ENCODE assay signal across 9 cellular contexts in genomic region chr6:139841794-139842215, GRCh38.
A peak's percentile ranks its signal among the peaks of the same experiment; 100 is the strongest.
DNase-seq lines count a peak whose midpoint lies in the region; ATAC-seq and TF ChIP-seq lines count a peak whose summit lies in the region.
"Had no signal": no experiment of that assay in that cellular context is flagged by ENCODE, and none has a peak within 500 bp of the region (broad histone marks: within the 10 kb centered on the region; RNA-seq: fewer than 3 reads in every experiment).

No MANE protein-coding gene starts in this region.

- no peak overlapping the region; the same call in 1 of the 2 replicates for H2AFZ ChIP-seq in MM.1S (ENCODE audit: low read length)

- H3K9me2 ChIP-seq in MM.1S (replicated peaks; ENCODE audit: insufficient read depth, low read length): no peaks in the 10 kb centered on the region

- H3K79me2 ChIP-seq in MM.1S (ENCODE audit: low read length): no peaks in the 10 kb centered on the region

- H3K4me1 ChIP-seq in MM.1S (ENCODE audit: low read length): peaks cover 7% of the 10 kb centered on the region
- H3K4me1 ChIP-seq in neutrophil (ENCODE audit: control insufficient read depth in 1 of 2, insufficient read depth in 1 of 2, low read depth in 1 of 2, low read length in 1 of 2): peaks cover 26 to 36% of the 10 kb centered on the region in 2 experiments

- peaks cover 6% of the 10 kb centered on the region for H3K27me3 Mint-ChIP-seq in activated CD4-positive, alpha-beta T cell treated with anti-CD3 and anti-CD28 coated beads for 36 hours

- no peak overlapping the region for H3K4me3 Mint-ChIP-seq in activated CD4-positive, alpha-beta T cell treated with anti-CD3 and anti-CD28 coated beads for 36 hours

- H3K9ac ChIP-seq in MM.1S (ENCODE audit: low read length): no peak overlapping the region

- no peak overlapping the region for H3K27ac Mint-ChIP-seq in activated CD4-positive, alpha-beta T cell treated with anti-CD3 and anti-CD28 coated beads for 36 hours

- POLR2A ChIA-PET in activated CD4-positive, alpha-beta T cell treated with anti-CD3 and anti-CD28 coated beads for 36 hours (lab: Charles Lee): no interaction called here

- H4K20me1 ChIP-seq in MM.1S (ENCODE audit: insufficient read depth, low read length): no peaks in the 10 kb centered on the region

- H3K9me3 ChIP-seq in MM.1S (replicated peaks; ENCODE audit: insufficient read depth, low read length) (no peaks in the 10 kb centered on the region), neutrophil (no peaks in the 10 kb centered on the region)

- DNase-seq in MM.1S (peak; percentile 15), dermis blood vessel endothelial cell (no peak), Ammon's horn (ENCODE audit: low spot score) (no peak), NCI-H1092 (lab: John Stamatoyannopoulos, UW) (no peak)
- no peak for DNase-seq in activated CD4-positive, alpha-beta T cell treated with anti-CD3 and anti-CD28 coated beads for 36 hours
- DNase-seq: central memory CD4-positive, alpha-beta T cell had no signal

- H3K27ac ChIP-seq in MM.1S (ENCODE audit: low read length) (no peak overlapping the region), neutrophil (peak overlapping the region; percentile 74)

- peaks cover 3% of the 10 kb centered on the region for H3K9me3 Mint-ChIP-seq in activated CD4-positive, alpha-beta T cell treated with anti-CD3 and anti-CD28 coated beads for 36 hours (ENCODE audit: low read depth)

- H3K36me3 ChIP-seq in MM.1S (replicated peaks; ENCODE audit: insufficient read depth, low read length) (no peaks in the 10 kb centered on the region), neutrophil (no peaks in the 10 kb centered on the region)

- H3K36me3 Mint-ChIP-seq in activated CD4-positive, alpha-beta T cell treated with anti-CD3 and anti-CD28 coated beads for 36 hours (ENCODE audit: low read depth): no peaks in the 10 kb centered on the region

- peak overlapping the region; percentile 40; the same call in 1 of the 2 replicates for H3K4me2 ChIP-seq in MM.1S (ENCODE audit: low read depth, low read length)

- no peaks in the 10 kb centered on the region; the same call in 1 of the 2 replicates for H3F3A ChIP-seq in MM.1S (ENCODE audit: insufficient read depth, low read length)

- TF ChIP-seq CTCF in MM.1S (IDR thresholded peaks at IDR 0.05; ENCODE audit: low read length): no peak
- TF ChIP-seq CTCF in neutrophil (IDR thresholded peaks at IDR 0.05): no peak

- ATAC-seq in GM19035 (IDR thresholded peaks at IDR 0.05; ENCODE audit: unreplicated experiment): peak; percentile 90
- peak; percentile 86 for ATAC-seq in HG02852 (IDR thresholded peaks at IDR 0.05; ENCODE audit: unreplicated experiment)
- ATAC-seq in activated CD4-positive, alpha-beta T cell treated with anti-CD3 and anti-CD28 coated beads for 36 hours: no peak

- intact Hi-C loops in activated CD4-positive, alpha-beta T cell treated with anti-CD3 and anti-CD28 coated beads for 36 hours (cut with DNase I, micrococcal nuclease): no loop called here

- no peaks in the 10 kb centered on the region for H3K27me3 ChIP-seq in MM.1S (replicated peaks; ENCODE audit: insufficient read depth, low read length)
- H3K27me3 ChIP-seq in neutrophil: no peaks in the 10 kb centered on the region

- H3K4me3 ChIP-seq in MM.1S (ENCODE audit: low read length): peak overlapping the region; percentile 31; the same call in 1 of the 2 replicates
- no peak overlapping the region for H3K4me3 ChIP-seq in neutrophil (ENCODE audit: low read depth in 1 of 2, low read length in 1 of 2)

- CTCF ChIA-PET in activated CD4-positive, alpha-beta T cell treated with anti-CD3 and anti-CD28 coated beads for 36 hours (lab: Charles Lee): no interaction called here

- peaks cover 2% of the 10 kb centered on the region for H3K4me1 Mint-ChIP-seq in activated CD4-positive, alpha-beta T cell treated with anti-CD3 and anti-CD28 coated beads for 36 hours
